ENCODE assay signal across 27 cellular contexts in the genomic region with DNA sequence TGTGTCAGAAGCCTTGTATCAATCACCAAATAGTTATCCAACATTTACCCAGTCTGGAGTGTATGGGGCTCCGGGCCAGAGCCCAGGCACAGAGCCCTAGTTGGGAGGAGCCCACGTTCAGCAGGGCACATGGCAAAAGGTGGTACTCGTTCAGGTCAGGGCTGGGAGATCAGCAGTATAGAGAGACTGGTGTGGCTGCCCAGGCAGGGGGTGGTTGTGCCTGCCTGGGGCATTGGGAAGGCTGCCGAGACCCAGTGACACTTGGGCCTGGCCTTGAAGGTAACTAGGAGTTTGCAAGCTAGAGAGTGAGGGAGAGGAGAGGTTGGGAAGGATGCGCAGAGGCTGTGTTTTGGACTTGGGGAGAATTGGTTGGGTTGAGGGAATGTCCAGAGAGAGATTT. TPM values are rescaled to one million over a fixed set of nuclear protein-coding genes. Genes with fewer than 3 reads are reported as not detected.
DNase-seq lines count a peak whose midpoint lies in the region; ATAC-seq and TF ChIP-seq lines count a peak whose summit lies in the region.
"Had no signal": no experiment of that assay in that cellular context is flagged by ENCODE, and none has a peak within 500 bp of the region (broad histone marks: within the 10 kb centered on the region; RNA-seq: fewer than 3 reads in every experiment).

No MANE protein-coding gene starts in this region.

- H3K4me1 ChIP-seq in esophagus muscularis mucosa (peaks cover 0 to 7% (median 3%) of the 10 kb centered on the region in 4 donors), trophoblast cell (ENCODE audit: control insufficient read depth in 1 of 2, insufficient read depth in 2 of 2, low read length in 2 of 2) (peaks cover 6 to 12% of the 10 kb centered on the region in 2 experiments)
- H3K4me1 ChIP-seq: BLaER1 treated with 17β-estradiol and CSF1 and Interleukin-3, amounts not matched to agents 10 nM and 100 nM; HAP-1; Peyer's patch had no signal

- 87% methylated on average over 5 of the region's 5 CpGs for WGBS in esophagus muscularis mucosa
- WGBS in trophoblast cell (ENCODE audit: extremely low coverage, insufficient coverage, insufficient read length): no CpG with 5 or more reads among the region's 5 CpGs

- H4K12ac ChIP-seq in trophoblast cell (ENCODE audit: low read depth, low read length): no peak overlapping the region

- H3K79me2 ChIP-seq in trophoblast cell (ENCODE audit: control insufficient read depth, insufficient read depth, low read length, poor library complexity): no peaks in the 10 kb centered on the region

- no peaks in the 10 kb centered on the region for H3K9me3 ChIP-seq in esophagus muscularis mucosa
- H3K9me3 ChIP-seq in trophoblast cell (ENCODE audit: insufficient read depth, low read depth, low read length): peaks cover 2% of the 10 kb centered on the region
- H3K9me3 ChIP-seq: BLaER1 treated with 17β-estradiol and CSF1 and Interleukin-3, amounts not matched to agents 10 nM and 100 nM; Caco-2; HAP-1; Peyer's patch; SJCRH30 had no signal

- H2AK5ac ChIP-seq in trophoblast cell (ENCODE audit: low read length): peak overlapping the region; percentile 11

- H3K4me3 Mint-ChIP-seq in activated CD4-positive, alpha-beta T cell treated with anti-CD3 and anti-CD28 coated beads, Interleukin-2, amount 10 ng/mL, durations not matched to agents 24 days and 14 days: no peak overlapping the region
- H3K4me3 Mint-ChIP-seq: CD4-positive, alpha-beta memory T cell had no signal

- H3K14ac ChIP-seq in trophoblast cell (ENCODE audit: low read length): no peak overlapping the region

- no peaks in the 10 kb centered on the region for H3K36me3 Mint-ChIP-seq in activated CD4-positive, alpha-beta T cell treated with anti-CD3 and anti-CD28 coated beads, Interleukin-2, amount 10 ng/mL, durations not matched to agents 24 days and 14 days (ENCODE audit: low read depth)

- no peaks in the 10 kb centered on the region for H3K4me1 Mint-ChIP-seq in activated CD4-positive, alpha-beta T cell treated with anti-CD3 and anti-CD28 coated beads, Interleukin-2, amount 10 ng/mL, durations not matched to agents 24 days and 14 days

- H4K8ac ChIP-seq in trophoblast cell (ENCODE audit: low read depth, low read length): no peak overlapping the region

- no peaks in the 10 kb centered on the region for H3K9me3 Mint-ChIP-seq in activated CD4-positive, alpha-beta T cell treated with anti-CD3 and anti-CD28 coated beads, Interleukin-2, amount 10 ng/mL, durations not matched to agents 24 days and 14 days

- H2BK120ac ChIP-seq in trophoblast cell (ENCODE audit: insufficient read depth, low read length, poor library complexity): no peak overlapping the region

- no peak overlapping the region for H3K23ac ChIP-seq in trophoblast cell (ENCODE audit: low read length)

- H4K91ac ChIP-seq in trophoblast cell (ENCODE audit: low read depth, low read length): peak overlapping the region; percentile 20

- no peaks in the 10 kb centered on the region for H3K27me3 Mint-ChIP-seq in activated CD4-positive, alpha-beta T cell treated with anti-CD3 and anti-CD28 coated beads, Interleukin-2, amount 10 ng/mL, durations not matched to agents 24 days and 14 days

- no peaks in the 10 kb centered on the region for H3K27me3 ChIP-seq in esophagus muscularis mucosa
- no peaks in the 10 kb centered on the region for H3K27me3 ChIP-seq in trophoblast cell (ENCODE audit: insufficient read depth, low read length)
- H3K27me3 ChIP-seq: BLaER1 treated with 17β-estradiol and CSF1 and Interleukin-3, amounts not matched to agents 10 nM and 100 nM; Peyer's patch; SJCRH30 had no signal

- no peaks in the 10 kb centered on the region for H3K36me3 ChIP-seq in esophagus muscularis mucosa
- no peaks in the 10 kb centered on the region for H3K36me3 ChIP-seq in trophoblast cell (ENCODE audit: control insufficient read depth in 1 of 2, insufficient read depth in 2 of 2, low read length in 2 of 2)
- H3K36me3 ChIP-seq: BLaER1 treated with 17β-estradiol and CSF1 and Interleukin-3, amounts not matched to agents 10 nM and 100 nM; HAP-1; Peyer's patch; SJCRH30 had no signal

- TF ChIP-seq POLR2A in esophagus muscularis mucosa (IDR thresholded peaks at IDR 0.05; ENCODE audit: low read depth): no peak

- H3K4ac ChIP-seq in trophoblast cell (ENCODE audit: low read depth, low read length): no peak overlapping the region

- peak; percentile 33 for DNase-seq in activated CD4-positive, alpha-beta T cell treated with anti-CD3 and anti-CD28 coated beads, Interleukin-2, amount 10 ng/mL, durations not matched to agents 24 days and 14 days
- no peak for DNase-seq in activated CD4-positive, alpha-beta T cell treated with anti-CD3 and anti-CD28 coated beads for 1 hour
- DNase-seq in esophagus muscularis mucosa (ENCODE audit: extremely low spot score): peak; percentile 80
- DNase-seq in trophoblast cell: no peak
- DNase-seq in central memory CD4-positive, alpha-beta T cell: no peak
- DNase-seq in sciatic nerve (ENCODE audit: low spot score): no peak
- DNase-seq in AML-193 (lab: John Stamatoyannopoulos, UW): no peak
- DNase-seq: ACHN; Caco-2; CD4-positive, alpha-beta memory T cell; DMS 273 treated with DMSO at 0.1 percent for 48 hours; DMS79 treated with DMSO at 0.1 percent for 48 hours; GM23248; Karpas-422; NCI-H1417; NCI-H1694 treated with DMSO at 0.1 percent for 48 hours; NCI-H2081 treated with DMSO at 0.1 percent for 48 hours; NCI-H446; NCI-H526; Peyer's patch; SJCRH30 had no signal

- intact Hi-C loops in activated CD4-positive, alpha-beta T cell treated with anti-CD3 and anti-CD28 coated beads, Interleukin-2, amount 10 ng/mL, durations not matched to agents 24 days and 14 days (cut with micrococcal nuclease): no loop called here
- intact Hi-C loops in esophagus muscularis mucosa (cut with DNase I) (no loop called here), sciatic nerve (cut with DNase I) (no loop called here)

- no peak overlapping the region for H3K4me2 ChIP-seq in trophoblast cell (ENCODE audit: low read length)
- H3K4me2 ChIP-seq: BLaER1 treated with 17β-estradiol and CSF1 and Interleukin-3, amounts not matched to agents 10 nM and 100 nM had no signal

- TF ChIP-seq CTCF in esophagus muscularis mucosa (IDR thresholded peaks at IDR 0.05): no peak

- H3K9ac ChIP-seq in trophoblast cell (ENCODE audit: low read length): no peak overlapping the region
- H3K9ac ChIP-seq: BLaER1 treated with 17β-estradiol and CSF1 and Interleukin-3, amounts not matched to agents 10 nM and 100 nM; GM23248 had no signal

- no peak for TF ChIP-seq EP300 in esophagus muscularis mucosa (IDR thresholded peaks at IDR 0.05)

- no peak overlapping the region for H3K27ac Mint-ChIP-seq in activated CD4-positive, alpha-beta T cell treated with anti-CD3 and anti-CD28 coated beads, Interleukin-2, amount 10 ng/mL, durations not matched to agents 24 days and 14 days
- H3K27ac Mint-ChIP-seq: CD4-positive, alpha-beta memory T cell had no signal

- no peak overlapping the region for H2BK5ac ChIP-seq in trophoblast cell (ENCODE audit: low read depth, low read length, poor library complexity)

- no peak overlapping the region for H2AFZ ChIP-seq in trophoblast cell (ENCODE audit: insufficient read depth, low read length, poor library complexity)
- H2AFZ ChIP-seq: GM23248 had no signal

- H3K18ac ChIP-seq in trophoblast cell (ENCODE audit: low read length): no peak overlapping the region

- H3K27ac ChIP-seq in esophagus muscularis mucosa (replicated peaks in 1 of 4) (no peak overlapping the region), trophoblast cell (ENCODE audit: low read depth, low read length) (no peak overlapping the region)
- H3K27ac ChIP-seq: 22Rv1; BLaER1 treated with 17β-estradiol and CSF1 and Interleukin-3, amounts not matched to agents 10 nM and 100 nM; GM23248; Peyer's patch; SJCRH30 had no signal

- peaks cover 13% of the 10 kb centered on the region for H3K79me1 ChIP-seq in trophoblast cell (ENCODE audit: low read length)

- peak overlapping the region; percentile 74 for H2BK12ac ChIP-seq in trophoblast cell (ENCODE audit: low read length)

- ATAC-seq in sciatic nerve (no peak), GM18907 (IDR thresholded peaks at IDR 0.05; ENCODE audit: unreplicated experiment) (no peak)
- ATAC-seq: GM12878 had no signal

- H3K4me3 ChIP-seq in esophagus muscularis mucosa (no peak overlapping the region), trophoblast cell (ENCODE audit: low read depth, low read length) (no peak overlapping the region)
- H3K4me3 ChIP-seq: BLaER1 treated with 17β-estradiol and CSF1 and Interleukin-3, amounts not matched to agents 10 nM and 100 nM; GM12878; GM23248; HAP-1; Peyer's patch; SJCRH30 had no signal

RNA-seq across cellular contexts. Expression of a gene that starts 48.9 kb away (rescaled TPM):
- total RNA-seq in activated CD4-positive, alpha-beta T cell treated with anti-CD3 and anti-CD28 coated beads, Interleukin-2, amount 10 ng/mL, durations not matched to agents 24 days and 14 days: 0.72 and 1.5 TPM in 2 replicates
- total RNA-seq in esophagus muscularis mucosa: 100 to 1,000 TPM in 2 of 4 donors, 10 to 100 TPM in 2; 60.6 to 187 (median 104) TPM
- polyA plus RNA-seq in trophoblast cell (2013): 2,874 and 2,927 TPM in 2 replicates
- total RNA-seq in sciatic nerve: 60.9 TPM
- total RNA-seq: OCI-LY7, SJCRH30 had no signal

Comparison
In these comparisons a context has a peak if more than half of its experiments do, and no peak if none do; other contexts are left out.
1. DNase-seq: peak in activated CD4-positive, alpha-beta T cell treated with anti-CD3 and anti-CD28 coated beads, Interleukin-2, amount 10 ng/mL, durations not matched to agents 24 days and 14 days (single experiment) and esophagus muscularis mucosa (single experiment); none in activated CD4-positive, alpha-beta T cell treated with anti-CD3 and anti-CD28 coated beads for 1 hour (single experiment), trophoblast cell (0 of 2), central memory CD4-positive, alpha-beta T cell (single experiment), sciatic nerve (single experiment) and AML-193 (0 of 2).
2. RNA of a gene that starts 48.9 kb away (total RNA-seq): 60.6 to 187 TPM in esophagus muscularis mucosa and 60.9 TPM in sciatic nerve (single experiment); 0.72 to 1.5 TPM in activated CD4-positive, alpha-beta T cell treated with anti-CD3 and anti-CD28 coated beads, Interleukin-2, amount 10 ng/mL, durations not matched to agents 24 days and 14 days; every median in the first group is over 10 times any median in the second.